Comparison of ENCODE assay signal across 9 cellular contexts in the genomic region with DNA sequence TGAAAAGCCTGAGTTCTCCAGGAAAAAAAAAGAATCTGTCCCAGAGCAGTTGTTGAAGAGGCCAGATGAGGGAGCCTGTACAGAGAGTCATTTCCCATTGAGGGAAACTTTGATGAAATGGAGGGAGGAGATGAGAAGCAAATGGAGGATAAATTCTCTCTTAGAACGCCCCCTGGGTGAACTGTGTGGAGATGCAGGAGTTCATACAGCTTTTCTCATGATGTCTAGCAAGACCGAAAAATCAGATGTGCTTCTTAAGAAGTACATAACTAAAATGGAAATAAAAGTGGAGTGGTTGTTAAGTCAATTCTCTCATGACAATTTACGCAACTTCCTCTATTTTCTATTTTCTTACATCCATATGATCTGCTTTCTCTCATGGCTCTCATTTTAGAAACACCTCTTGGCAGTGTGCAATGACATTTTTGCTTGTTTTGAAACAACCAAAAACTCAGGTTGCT.
DNase-seq lines count a peak whose midpoint lies in the region; ATAC-seq, FAIRE-seq and TF ChIP-seq lines count a peak whose summit lies in the region.
"Had no signal": no experiment of that assay in that cellular context is flagged by ENCODE, and none has a peak within 500 bp of the region (broad histone marks: within the 10 kb centered on the region; RNA-seq: fewer than 3 reads in every experiment).

No MANE protein-coding gene starts in this region.

- H3K4me3 ChIP-seq in cardiac muscle cell (no peak overlapping the region), NT2/D1 (ENCODE audit: insufficient read length, low read depth) (no peak overlapping the region), epithelial cell of esophagus (ENCODE audit: low read length) (no peak overlapping the region)

- H3K27ac ChIP-seq in cardiac muscle cell, result no peak overlapping the region

- no peak overlapping the region for H3K9ac ChIP-seq in NT2/D1 (ENCODE audit: insufficient read length, low read depth)

- TF ChIP-seq CTCF in cardiac muscle cell (IDR thresholded peaks at IDR 0.05; ENCODE audit: low read depth, low read length), result peak; percentile 46
- TF ChIP-seq CTCF in epithelial cell of esophagus (IDR thresholded peaks at IDR 0.05; ENCODE audit: insufficient read depth, low read depth, low read length, missing control alignments), result peak; percentile 48

- H3K9me3 ChIP-seq in cardiac muscle cell (ENCODE audit: low read depth) (no peaks in the 10 kb centered on the region), NT2/D1 (ENCODE audit: insufficient read depth, low read length) (no peaks in the 10 kb centered on the region)

- intact Hi-C loops in Right ventricle myocardium superior (cut with DNase I), result no loop called here

- DNase-seq in cardiac muscle cell (ENCODE audit: low read depth in 1 of 2, low spot score in 1 of 2), result peak; percentile 5 to 59
- no peak for DNase-seq in Right ventricle myocardium superior
- DNase-seq in NT2/D1 (ENCODE audit: low read depth, low spot score), result peak; percentile 48
- peak; percentile 59 for DNase-seq in epithelial cell of esophagus (ENCODE audit: low read depth)
- DNase-seq in urothelium cell line (ENCODE audit: low spot score), result peak; percentile 4
- DNase-seq in NCI-H2196 treated with DMSO at 0.1 percent for 48 hours (lab: John Stamatoyannopoulos, UW; ENCODE audit: unreplicated experiment), result no peak
- no peak for DNase-seq in hypothalamus (lab: John Stamatoyannopoulos, UW)
- DNase-seq: CD4-positive, CD25-positive, alpha-beta regulatory T cell had no signal

- no peaks in the 10 kb centered on the region for H3K27me3 ChIP-seq in cardiac muscle cell
- no peaks in the 10 kb centered on the region for H3K27me3 ChIP-seq in NT2/D1 (ENCODE audit: insufficient read depth, insufficient read length)

- H3K36me3 ChIP-seq in cardiac muscle cell, result no peaks in the 10 kb centered on the region
- H3K36me3 ChIP-seq in NT2/D1 (ENCODE audit: insufficient read depth, insufficient read length, low read length), result no peaks in the 10 kb centered on the region

- H3K4me1 ChIP-seq in cardiac muscle cell (ENCODE audit: low read depth) (no peaks in the 10 kb centered on the region), NT2/D1 (ENCODE audit: insufficient read depth, insufficient read length) (no peaks in the 10 kb centered on the region)

- no peak for ATAC-seq in Right ventricle myocardium superior (ENCODE audit: poor library complexity)
- no peak for ATAC-seq in HG02588 (IDR thresholded peaks at IDR 0.05; ENCODE audit: unreplicated experiment)

- no peak for FAIRE-seq in urothelium cell line (lab: Jason Lieb, UNC)

Comparison
In these comparisons a context has a peak if more than half of its experiments do, and no peak if none do; other contexts are left out.
1. DNase-seq: peak in cardiac muscle cell (2 of 2), NT2/D1 (single experiment), epithelial cell of esophagus (single experiment) and urothelium cell line (single experiment); none in Right ventricle myocardium superior (single experiment), NCI-H2196 treated with DMSO at 0.1 percent for 48 hours (single experiment) and hypothalamus (0 of 51).